15 cellular contexts compared by ENCODE assay signal in genomic region chr1:31697369-31697984, GRCh38. TPM values are rescaled to one million over a fixed set of nuclear protein-coding genes. Genes with fewer than 3 reads are reported as not detected.
DNase-seq lines count a peak whose midpoint lies in the region; ATAC-seq and TF ChIP-seq lines count a peak whose summit lies in the region.
"Had no signal": no experiment of that assay in that cellular context is flagged by ENCODE, and none has a peak within 500 bp of the region (broad histone marks: within the 10 kb centered on the region; RNA-seq: fewer than 3 reads in every experiment).

No MANE protein-coding gene starts in this region.

- POLR2A ChIA-PET in IMR-90 (lab: Charles Lee; ENCODE audit: unreplicated experiment) = no interaction called here

- H3K27me3 ChIP-seq in IMR-90 (ENCODE audit: control insufficient read depth, insufficient read depth, low read length) (no peaks in the 10 kb centered on the region), neural progenitor cell (no peaks in the 10 kb centered on the region), tibial artery (no peaks in the 10 kb centered on the region)

- intact Hi-C loops in IMR-90 (cut with micrococcal nuclease) (no loop called here), tibial artery (cut with DNase I; ENCODE audit: low total_unique reads) (no loop called here)

- H3K27me3 Mint-ChIP-seq in neural progenitor cell (ENCODE audit: insufficient read depth, low read depth) = peaks cover 11% of the 10 kb centered on the region

- H4K5ac ChIP-seq in IMR-90 (ENCODE audit: low read depth, low read length) = no peak overlapping the region

- H2AFZ ChIP-seq in IMR-90 (replicated peaks; ENCODE audit: low read length, poor library complexity) = no peak overlapping the region
- H2AFZ ChIP-seq in neural progenitor cell (replicated peaks) = no peak overlapping the region
- H2AFZ ChIP-seq: PC-9 had no signal

- no peak overlapping the region; the same call in 1 of the 2 replicates for H3K4ac ChIP-seq in IMR-90 (ENCODE audit: low read depth, low read length)

- no peak overlapping the region for H3K9ac ChIP-seq in IMR-90 (ENCODE audit: low read depth, low read length)
- no peak overlapping the region for H3K9ac ChIP-seq in neural progenitor cell
- H3K9ac ChIP-seq: BLaER1 treated with 17β-estradiol and CSF1 and Interleukin-3, amounts not matched to agents 10 nM and 100 nM had no signal

- peak overlapping the region; percentile 1 for H3K27ac Mint-ChIP-seq in neural progenitor cell
- H3K27ac Mint-ChIP-seq: CD8-positive, alpha-beta T cell had no signal

- WGBS in IMR-90 (ENCODE audit: extremely low coverage in 2 of 2, insufficient read length in 1 of 2), 2 experiments = 85% methylated on average over 12 of the region's 12 CpGs; no CpG with 5 or more reads in 1 of the 2 experiments

- H3K9me3 Mint-ChIP-seq in neural progenitor cell = no peaks in the 10 kb centered on the region
- H3K9me3 Mint-ChIP-seq: CD8-positive, alpha-beta T cell had no signal

- H2AK5ac ChIP-seq in IMR-90 (ENCODE audit: low read depth, low read length) = peak overlapping the region; percentile 13; the same call in 1 of the 2 replicates

- DNase-seq in IMR-90 = no peak
- no peak for DNase-seq in neural progenitor cell (ENCODE audit: low spot score)
- no peak for DNase-seq in tibial artery
- DNase-seq in HPDE6-E6E7 (ENCODE audit: extremely low spot score) = no peak
- DNase-seq: CD8-positive, alpha-beta T cell; DMS79; NCI-H1436 treated with DMSO at 0.1 percent for 48 hours; NCI-H2029; NCI-H526; PC-9 had no signal

- no peak overlapping the region for H3K18ac ChIP-seq in IMR-90 (ENCODE audit: low read depth, low read length)

- peaks cover 7 to 62% of the 10 kb centered on the region in 2 experiments for H3K79me1 ChIP-seq in IMR-90 (ENCODE audit: low read depth in 1 of 2, low read length in 2 of 2)

- no peak overlapping the region for H3K56ac ChIP-seq in IMR-90 (ENCODE audit: extremely low read depth, insufficient read depth, low read length)

- no peak for TF ChIP-seq RAD21 in IMR-90 (IDR thresholded peaks at IDR 0.05; ENCODE audit: low read length)

- no peak overlapping the region for H2BK15ac ChIP-seq in IMR-90 (ENCODE audit: low read depth, low read length)

- no peak overlapping the region for H3K4me3 Mint-ChIP-seq in neural progenitor cell
- H3K4me3 Mint-ChIP-seq: CD8-positive, alpha-beta T cell had no signal

- H3K23ac ChIP-seq in IMR-90 (ENCODE audit: low read depth, low read length) = no peak overlapping the region

- no peak overlapping the region for H2BK120ac ChIP-seq in IMR-90 (ENCODE audit: low read depth, low read length)

- H3K36me3 ChIP-seq in IMR-90 (ENCODE audit: control insufficient read depth, insufficient read depth, low read length) (peaks cover 67% of the 10 kb centered on the region), neural progenitor cell (no peaks in the 10 kb centered on the region), tibial artery (peaks cover 3 to 67% (median 30%) of the 10 kb centered on the region in 3 donors)
- H3K36me3 ChIP-seq: BLaER1 treated with 17β-estradiol and CSF1 and Interleukin-3, amounts not matched to agents 10 nM and 100 nM had no signal

- no peak for TF ChIP-seq POLR2A in IMR-90 (IDR thresholded peaks at IDR 0.05; ENCODE audit: low read depth, low read length)

- H3F3A ChIP-seq in neural progenitor cell (ENCODE audit: low read depth) = no peaks in the 10 kb centered on the region

- H4K91ac ChIP-seq in IMR-90 (ENCODE audit: insufficient read depth, low read depth, low read length) = no peak overlapping the region

- H4K20me1 ChIP-seq in IMR-90 (ENCODE audit: insufficient read depth, low read length) (no peaks in the 10 kb centered on the region), neural progenitor cell (ENCODE audit: low read depth) (no peaks in the 10 kb centered on the region)

- H3K4me1 ChIP-seq in IMR-90 (ENCODE audit: control insufficient read depth, insufficient read depth, low read length) = peaks cover 30% of the 10 kb centered on the region
- H3K4me1 ChIP-seq in neural progenitor cell = no peaks in the 10 kb centered on the region
- peaks cover 4 to 67% (median 33%) of the 10 kb centered on the region in 4 donors for H3K4me1 ChIP-seq in tibial artery

- H3K27ac ChIP-seq in IMR-90 (ENCODE audit: insufficient read depth, low read length) (no peak overlapping the region), cingulate gyrus (ENCODE audit: low read depth, low read length) (peak overlapping the region; percentile 65), neural progenitor cell (no peak overlapping the region), tibial artery (peak overlapping the region; percentile 83)
- H3K27ac ChIP-seq: BLaER1 treated with 17β-estradiol and CSF1 and Interleukin-3, amounts not matched to agents 10 nM and 100 nM; PC-9 had no signal

- H4K8ac ChIP-seq in IMR-90 (ENCODE audit: low read depth in 2 of 2, low read length in 2 of 2) = no peak overlapping the region

- H3K9me1 ChIP-seq in IMR-90 (ENCODE audit: insufficient read depth, low read length) = peaks cover 29% of the 10 kb centered on the region

- H3K4me2 ChIP-seq in IMR-90 (ENCODE audit: low read depth, low read length) (no peak overlapping the region), neural progenitor cell (no peak overlapping the region)
- H3K4me2 ChIP-seq: A549; BLaER1 treated with 17β-estradiol and CSF1 and Interleukin-3, amounts not matched to agents 10 nM and 100 nM; PC-9 had no signal

- H2BK20ac ChIP-seq in IMR-90 (ENCODE audit: low read depth, low read length) = no peak overlapping the region

- no peak for TF ChIP-seq CTCF in IMR-90 (conservative IDR thresholded peaks at IDR 0.05; ENCODE audit: low read depth, low read length)
- TF ChIP-seq CTCF in neural progenitor cell (IDR thresholded peaks at IDR 0.05) = no peak
- TF ChIP-seq CTCF in tibial artery (IDR thresholded peaks at IDR 0.05) = no peak

- CTCF ChIA-PET in IMR-90 (lab: Yijun Ruan, JAX) = no interaction called here

- H3K9me3 ChIP-seq in IMR-90 (ENCODE audit: control insufficient read depth, insufficient read depth, low read length) (no peaks in the 10 kb centered on the region), neural progenitor cell (ENCODE audit: low read depth) (no peaks in the 10 kb centered on the region), tibial artery (no peaks in the 10 kb centered on the region)
- H3K9me3 ChIP-seq: A549; BLaER1 treated with 17β-estradiol and CSF1 and Interleukin-3, amounts not matched to agents 10 nM and 100 nM had no signal

- in situ Hi-C loops in IMR-90 (cut with MboI; ENCODE audit: low sequenced_read_pairs) = no loop called here

- H3K79me2 ChIP-seq in neural progenitor cell (ENCODE audit: low read depth) = no peaks in the 10 kb centered on the region

- H2AK9ac ChIP-seq in IMR-90 (replicated peaks; ENCODE audit: low read depth, low read length, poor library complexity) = no peak overlapping the region

- H3K4me3 ChIP-seq in IMR-90 (ENCODE audit: insufficient read depth, low read depth, low read length) (no peak overlapping the region), neural progenitor cell (no peak overlapping the region), tibial artery (no peak overlapping the region)
- H3K4me3 ChIP-seq: A549; BLaER1 treated with 17β-estradiol and CSF1 and Interleukin-3, amounts not matched to agents 10 nM and 100 nM; PC-9 had no signal

- BruUV-seq in IMR-90 (replicated peaks; lab: Mats Ljungman, UMichigan) = no TSS peak

- no peak overlapping the region for H3K14ac ChIP-seq in IMR-90 (replicated peaks; ENCODE audit: low read depth, low read length)

- H3K36me3 Mint-ChIP-seq in neural progenitor cell = no peaks in the 10 kb centered on the region
- H3K36me3 Mint-ChIP-seq: CD8-positive, alpha-beta T cell had no signal

- ATAC-seq in IMR-90 (ENCODE audit: low read depth) = no peak
- no peak for ATAC-seq in GM21619 (IDR thresholded peaks at IDR 0.05; ENCODE audit: unreplicated experiment)
- no peak for ATAC-seq in GM19452 (IDR thresholded peaks at IDR 0.05; ENCODE audit: unreplicated experiment)
- ATAC-seq: A549; CD8-positive, alpha-beta T cell had no signal

- H2BK5ac ChIP-seq in IMR-90 (ENCODE audit: low read depth, low read length, poor library complexity, severe bottlenecking) = no peak overlapping the region

- dilution Hi-C loops in IMR-90 (cut with HindIII; ENCODE audit: low sequenced_read_pairs, unreplicated experiment) = no loop called here

- peaks cover 32% of the 10 kb centered on the region for H3K4me1 Mint-ChIP-seq in neural progenitor cell

TF ChIP-seq in IMR-90, 13 proteins besides CTCF, POLR2A, EP300 and RAD21:
- TF ChIP-seq SMC3 (IDR thresholded peaks at IDR 0.05; ENCODE audit: low read depth, low read length) (no peak), MXI1 (IDR thresholded peaks at IDR 0.05; ENCODE audit: borderline replicate concordance, low read depth, low read length) (no peak), FOS (IDR thresholded peaks at IDR 0.05; ENCODE audit: low read depth, low read length) (no peak), BHLHE40 (IDR thresholded peaks at IDR 0.05; ENCODE audit: low read depth, low read length) (no peak)

RNA-seq across cellular contexts. Expression of gene COL16A1, which starts 6.3 kb away (rescaled TPM):
- total RNA-seq in IMR-90 (2012; rRNA removed) = 28.6 and 34.2 TPM in 2 replicates
- polyA plus RNA-seq in IMR-90 (2012; rRNA removed) = 62.8 and 65.2 TPM in 2 replicates
- 30.1 and 39.5 TPM in 2 replicates for polyA plus RNA-seq in IMR-90 (2012; cell fraction: cytosol; rRNA removed)
- 228 and 260 TPM in 2 replicates for polyA plus RNA-seq in IMR-90 (2012; cell fraction: nucleus; rRNA removed; ENCODE audit: low replicate concordance)
- total RNA-seq in neural progenitor cell (ENCODE audit: low replicate concordance) = 0.22 and 7.0 TPM in 2 replicates

RNA-seq across cellular contexts. Expression of gene PEF1, which starts 52.8 kb away (rescaled TPM):
- total RNA-seq in IMR-90 (2012; rRNA removed) (90.0 and 104 TPM in 2 replicates), neural progenitor cell (ENCODE audit: low replicate concordance) (30.7 and 47.7 TPM in 2 replicates)
- polyA plus RNA-seq in IMR-90 (2012; rRNA removed) = 84.2 TPM in 2 replicates
- 60.3 and 78.3 TPM in 2 replicates for polyA plus RNA-seq in IMR-90 (2012; cell fraction: cytosol; rRNA removed)
- polyA plus RNA-seq in IMR-90 (2012; cell fraction: nucleus; rRNA removed; ENCODE audit: low replicate concordance) = 41.2 and 50.2 TPM in 2 replicates

Comparison
In these comparisons a context has a peak if more than half of its experiments do, and no peak if none do; other contexts are left out.
1. H3K27ac ChIP-seq: peak in cingulate gyrus (single experiment) and tibial artery (2 of 2); none in IMR-90 (single experiment) and neural progenitor cell (single experiment).